ENCODE assay signal across 9 cellular contexts in the genomic region with DNA sequence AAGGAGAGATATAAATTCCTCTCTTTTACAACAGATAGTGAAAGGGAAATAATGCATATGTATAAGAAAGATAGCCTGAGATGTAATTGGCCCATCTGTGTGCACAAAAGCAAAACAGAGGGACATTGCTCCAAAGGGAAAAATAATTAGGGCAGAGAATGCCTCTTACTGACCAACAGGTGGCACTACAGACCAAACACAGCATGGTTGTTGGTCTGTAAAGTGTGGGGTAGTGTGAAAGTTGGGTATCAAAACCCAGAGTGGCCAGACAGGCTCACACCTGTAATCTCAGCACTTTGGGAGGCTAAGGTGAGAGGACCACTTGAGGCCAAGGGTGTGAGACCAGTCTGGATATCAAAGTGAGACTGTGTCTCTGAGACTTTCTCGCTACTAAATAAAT. TPM values are rescaled to one million over a fixed set of nuclear protein-coding genes. Genes with fewer than 3 reads are reported as not detected.
A peak's percentile ranks its signal among the peaks of the same experiment; 100 is the strongest.
DNase-seq lines count a peak whose midpoint lies in the region; ATAC-seq and TF ChIP-seq lines count a peak whose summit lies in the region.
"Had no signal": no experiment of that assay in that cellular context is flagged by ENCODE, and none has a peak within 500 bp of the region (broad histone marks: within the 10 kb centered on the region; RNA-seq: fewer than 3 reads in every experiment).

No MANE protein-coding gene starts in this region.

- POLR2A ChIA-PET in AG04450 (lab: Yijun Ruan, JAX), result no interaction called here
- POLR2A ChIA-PET in Panc1 (lab: Charles Lee), result no interaction called here

- no peak for DNase-seq in AG04450 (ENCODE audit: low read depth, low spot score)
- DNase-seq in GM10266 (ENCODE audit: extremely low spot score), result no peak
- DNase-seq in Panc1 (ENCODE audit: low read depth, low spot score), result no peak
- no peak for DNase-seq in fibroblast of villous mesenchyme (ENCODE audit: low read depth)
- no peak for DNase-seq in mucosa of gallbladder (ENCODE audit: low spot score)
- no peak for DNase-seq in activated CD4-positive, CD25-positive, alpha-beta regulatory T cell (lab: John Stamatoyannopoulos, UW)
- no peak for DNase-seq in stimulated activated CD8-positive, alpha-beta memory T cell treated with anti-CD3 and anti-CD28 coated beads, Interleukin-4, amount 100 ng/mL, for 48 hours
- DNase-seq in stimulated activated naive CD4-positive, alpha-beta T cell (lab: John Stamatoyannopoulos, UW), result no peak
- DNase-seq: thyroid gland had no signal

- CTCF ChIA-PET in AG04450 (lab: Charles Lee), result no interaction called here
- CTCF ChIA-PET in Panc1 (lab: Charles Lee), result no interaction called here

- no peaks in the 10 kb centered on the region; the same call in 1 of the 2 replicates for H3K36me3 ChIP-seq in Panc1 (ENCODE audit: control insufficient read depth, insufficient read depth, low read length)
- H3K36me3 ChIP-seq: thyroid gland had no signal

- H3K4me3 ChIP-seq in AG04450 (ENCODE audit: low read depth, low read length) (no peak overlapping the region), Panc1 (ENCODE audit: low read depth in 2 of 2, low read length in 2 of 2) (no peak overlapping the region), fibroblast of villous mesenchyme (ENCODE audit: low read depth, low read length) (no peak overlapping the region)
- H3K4me3 ChIP-seq: thyroid gland had no signal

- H3K9me3 ChIP-seq in AG04450 (ENCODE audit: control insufficient read depth, insufficient read depth, low read length) (peaks cover 10% of the 10 kb centered on the region), Panc1 (ENCODE audit: control insufficient read depth, insufficient read depth, low read depth, low read length) (no peaks in the 10 kb centered on the region)
- H3K9me3 ChIP-seq: thyroid gland had no signal

- H3K4me1 ChIP-seq in Panc1 (ENCODE audit: control insufficient read depth, insufficient read depth, low read length), result peaks cover 9% of the 10 kb centered on the region

- ATAC-seq in Panc1, result no peak

- in situ Hi-C loops in Panc1 (cut with HindIII; ENCODE audit: low pct_unique_long_range_greater_than_20kb, low sequenced_read_pairs), result no loop called here

- no TSS peak for BruUV-seq in Panc1 (replicated peaks; lab: Mats Ljungman, UMichigan)

- H3K27me3 ChIP-seq in AG04450 (ENCODE audit: control insufficient read depth, insufficient read depth, low read length) (no peaks in the 10 kb centered on the region), Panc1 (ENCODE audit: control insufficient read depth, insufficient read depth, low read length) (no peaks in the 10 kb centered on the region)
- H3K27me3 ChIP-seq: thyroid gland had no signal

- intact Hi-C loops in Panc1 (cut with micrococcal nuclease; ENCODE audit: unreplicated experiment), result loop anchor here (10.0 kb wide), 1 partner anchor 109 kb away; no protein-coding TSS in a partner anchor

- H3K27ac ChIP-seq in AG04450 (ENCODE audit: low read depth, low read length) (no peak overlapping the region), Panc1 (ENCODE audit: low read length) (no peak overlapping the region)
- H3K27ac ChIP-seq: thyroid gland had no signal

- TF ChIP-seq CTCF in AG04450 (IDR thresholded peaks at IDR 0.05; ENCODE audit: low read depth, low read length) (peak; percentile 36), GM10266 (IDR thresholded peaks at IDR 0.05; ENCODE audit: control insufficient read depth, insufficient read depth, low read depth, missing control alignments) (peak; percentile 55), Panc1 (IDR thresholded peaks at IDR 0.05) (peak; percentile 70), fibroblast of villous mesenchyme (IDR thresholded peaks at IDR 0.05; ENCODE audit: insufficient read depth, low read depth, low read length) (peak; percentile 44)

RNA-seq across cellular contexts. Expression of a gene that starts 4.5 kb away (rescaled TPM):
- polyA plus RNA-seq in AG04450 (2011; rRNA removed), result 3.5 and 4.1 TPM in 2 replicates
- 4.1 and 4.2 TPM in 2 replicates for polyA minus RNA-seq in AG04450 (2011; rRNA and poly(A)+ RNA removed)
- 24.7 TPM for total RNA-seq in Panc1 (2021; ENCODE audit: unreplicated experiment)
- 15.0 TPM for polyA plus RNA-seq in Panc1 (2012; ENCODE audit: insufficient read length)
- total RNA-seq in fibroblast of villous mesenchyme, result 13.4 and 15.8 TPM in 2 replicates
- total RNA-seq in mucosa of gallbladder, result 26.0 TPM

RNA-seq across cellular contexts. Expression of a gene that starts 6.6 kb away (rescaled TPM):
- 19.1 and 23.9 TPM in 2 replicates for polyA plus RNA-seq in AG04450 (2011; rRNA removed)
- polyA minus RNA-seq in AG04450 (2011; rRNA and poly(A)+ RNA removed), result 8.4 and 12.4 TPM in 2 replicates
- 28.2 TPM for total RNA-seq in Panc1 (2021; ENCODE audit: unreplicated experiment)
- polyA plus RNA-seq in Panc1 (2012; ENCODE audit: insufficient read length), result 30.7 TPM
- total RNA-seq in fibroblast of villous mesenchyme, result 17.1 and 24.2 TPM in 2 replicates
- 30.7 TPM for total RNA-seq in mucosa of gallbladder
